14 cellular contexts compared by ENCODE assay signal in genomic region chr20:57438552-57438951, GRCh38. TPM values are rescaled to one million over a fixed set of nuclear protein-coding genes. Genes with fewer than 3 reads are reported as not detected.
DNase-seq lines count a peak whose midpoint lies in the region; ATAC-seq and TF ChIP-seq lines count a peak whose summit lies in the region.
"Had no signal": no experiment of that assay in that cellular context is flagged by ENCODE, and none has a peak within 500 bp of the region (broad histone marks: within the 10 kb centered on the region; RNA-seq: fewer than 3 reads in every experiment).

No MANE protein-coding gene starts in this region.

- H3K27me3 ChIP-seq in muscle layer of duodenum (ENCODE audit: low read depth, low read length) (no peaks in the 10 kb centered on the region), upper lobe of left lung (no peaks in the 10 kb centered on the region)

- TF ChIP-seq POLR2A in upper lobe of left lung (IDR thresholded peaks at IDR 0.05): peak in 1 of 4 donors; percentile 27

- H3K27me3 Mint-ChIP-seq in brain: peaks cover 9% of the 10 kb centered on the region
- H3K27me3 Mint-ChIP-seq: stimulated activated naive CD8-positive, alpha-beta T cell treated with anti-CD3 and anti-CD28 coated beads, Interleukin-15, Interleukin-2, amounts not matched to agents 100 ng/mL and 50 ng/mL, for 24 hours had no signal

- peaks cover 72% of the 10 kb centered on the region for H3K4me1 Mint-ChIP-seq in brain

- H3K9me3 Mint-ChIP-seq in brain: peaks cover 3 to 16% (median 7%) of the 10 kb centered on the region in 5 experiments
- H3K9me3 Mint-ChIP-seq: stimulated activated naive CD8-positive, alpha-beta T cell treated with anti-CD3 and anti-CD28 coated beads, Interleukin-15, Interleukin-2, amounts not matched to agents 100 ng/mL and 50 ng/mL, for 24 hours; T-helper 1 cell treated with Interleukin-12 subunit alpha and Interleukin-12 subunit beta and Interleukin-4 antibody, amounts not matched to agents 30 μg/mL and 1 μg/mL, for 36 hours had no signal

- WGBS in upper lobe of left lung, 2 donors: 57 to 68% methylated on average over 1 to 5 of the region's 5 CpGs

- H3K36me3 ChIP-seq in muscle layer of duodenum (ENCODE audit: control insufficient read depth in 1 of 2, insufficient read depth in 2 of 2, low read length in 2 of 2): no peaks in the 10 kb centered on the region
- H3K36me3 ChIP-seq in upper lobe of left lung: no peaks in the 10 kb centered on the region

- no peaks in the 10 kb centered on the region for H3K9me3 ChIP-seq in muscle layer of duodenum (ENCODE audit: control insufficient read depth in 1 of 2, low read length in 2 of 2)
- H3K9me3 ChIP-seq in upper lobe of left lung: no peaks in the 10 kb centered on the region

- H3K4me3 Mint-ChIP-seq in brain: no peak overlapping the region
- H3K4me3 Mint-ChIP-seq: stimulated activated naive CD8-positive, alpha-beta T cell treated with anti-CD3 and anti-CD28 coated beads, Interleukin-15, Interleukin-2, amounts not matched to agents 100 ng/mL and 50 ng/mL, for 24 hours; T-helper 1 cell treated with Interleukin-12 subunit alpha and Interleukin-12 subunit beta and Interleukin-4 antibody, amounts not matched to agents 30 μg/mL and 1 μg/mL, for 36 hours had no signal

- H3K4me3 ChIP-seq in muscle layer of duodenum (ENCODE audit: low read depth in 1 of 2, low read length in 2 of 2): no peak overlapping the region
- peak overlapping the region in 1 of 4 donors; percentile 15 for H3K4me3 ChIP-seq in upper lobe of left lung
- H3K4me3 ChIP-seq: smooth muscle cell had no signal

- TF ChIP-seq CTCF in brain (conservative IDR thresholded peaks at IDR 0.05) (no peak), upper lobe of left lung (IDR thresholded peaks at IDR 0.05) (no peak)

- DNase-seq in NCI-H510A treated with DMSO at 0.1 percent for 48 hours (lab: John Stamatoyannopoulos, UW): peak; percentile 35
- DNase-seq in NCI-H510A (lab: John Stamatoyannopoulos, UW): no peak
- peak in 1 of 2 donors; percentile 61 for DNase-seq in upper lobe of left lung
- DNase-seq in stimulated activated naive CD4-positive, alpha-beta T cell (lab: John Stamatoyannopoulos, UW): no peak
- DNase-seq in stimulated activated CD4-positive, alpha-beta T cell treated with anti-CD3 and anti-CD28 coated beads, Interleukin-4, amount 100 ng/mL, for 24 hours: no peak
- DNase-seq: activated CD8-positive, alpha-beta memory T cell treated with anti-CD3 and anti-CD28 coated beads, Interleukin-2, amount 50 U/mL, for 48 hours; activated naive CD4-positive, alpha-beta T cell treated with Interleukin-2 at 50 U/mL for 16 hours had no signal

- peak overlapping the region in 3 of 5 experiments; percentile 59 to 82 (median 64) for H3K27ac Mint-ChIP-seq in brain
- H3K27ac Mint-ChIP-seq: stimulated activated naive CD8-positive, alpha-beta T cell treated with anti-CD3 and anti-CD28 coated beads, Interleukin-15, Interleukin-2, amounts not matched to agents 100 ng/mL and 50 ng/mL, for 24 hours; T-helper 1 cell treated with Interleukin-12 subunit alpha and Interleukin-12 subunit beta and Interleukin-4 antibody, amounts not matched to agents 30 μg/mL and 1 μg/mL, for 36 hours had no signal

- H3K4me1 ChIP-seq in muscle layer of duodenum (ENCODE audit: control insufficient read depth in 1 of 2, insufficient read depth in 2 of 2, low read length in 2 of 2) (peaks cover 8 to 45% of the 10 kb centered on the region in 2 donors), upper lobe of left lung (peaks cover 25 to 58% (median 49%) of the 10 kb centered on the region in 4 donors)

- ATAC-seq in upper lobe of left lung (ENCODE audit: low FRiP score in 2 of 2) (no peak), GM18858 (IDR thresholded peaks at IDR 0.05; ENCODE audit: unreplicated experiment) (no peak)

- no peaks in the 10 kb centered on the region for H3K36me3 Mint-ChIP-seq in brain

- peak overlapping the region; percentile 2 for H3K27ac ChIP-seq in muscle layer of duodenum (ENCODE audit: low read length)
- peak overlapping the region; percentile 22 to 86 (median 52) for H3K27ac ChIP-seq in upper lobe of left lung
- H3K27ac ChIP-seq: KMS-11 had no signal

- TF ChIP-seq EP300 in upper lobe of left lung (IDR thresholded peaks at IDR 0.05): no peak

RNA-seq across cellular contexts. Expression of gene RBM38, which starts 47.4 kb away (rescaled TPM):
- polyA plus RNA-seq in brain (ENCODE audit: insufficient read depth, low read depth, low replicate concordance): 74.8 TPM
- 10 to 100 TPM; 14.7 to 27.5 (median 22.3) TPM for total RNA-seq in upper lobe of left lung
